Comparison of ENCODE assay signal across 1 cellular context in genomic region chr2:231612199-231613053, GRCh38.
TF ChIP-seq lines count a peak whose summit lies in the region.

No MANE protein-coding gene starts in this region.

TF ChIP-seq in HepG2, 621 proteins besides CTCF, POLR2A, EP300 and RAD21 (continued from another document and continues in another):
- TF ChIP-seq MYC (CRISPR knock-in tag; IDR thresholded peaks at IDR 0.05; ENCODE audit: borderline replicate concordance) = peak; percentile 54; the same call in 1 of the 2 replicates
- peak; percentile 83; the same call in 1 of the 2 replicates for TF ChIP-seq ZNF264 (CRISPR knock-in tag; IDR thresholded peaks at IDR 0.05)
- no peak; the same call in 1 of the 2 replicates for TF ChIP-seq GZF1 (CRISPR knock-in tag; IDR thresholded peaks at IDR 0.05)
- peak; percentile 14; the same call in 1 of the 2 replicates for TF ChIP-seq NRL (CRISPR knock-in tag; IDR thresholded peaks at IDR 0.05; ENCODE audit: borderline replicate concordance)
- peak; percentile 96 for TF ChIP-seq ZBTB34 (CRISPR knock-in tag; IDR thresholded peaks at IDR 0.05)
- TF ChIP-seq ZNF598 (CRISPR knock-in tag; IDR thresholded peaks at IDR 0.05; ENCODE audit: borderline replicate concordance) = peak; percentile 36; the same call in 1 of the 2 replicates
- no peak for TF ChIP-seq ZNF10 (CRISPR knock-in tag; IDR thresholded peaks at IDR 0.05; ENCODE audit: borderline replicate concordance, low read depth)
- no peak for TF ChIP-seq SRSF4 (IDR thresholded peaks at IDR 0.05; ENCODE audit: low read depth, low read length, poor library complexity, severe bottlenecking)
- TF ChIP-seq HOXA3 (CRISPR knock-in tag; IDR thresholded peaks at IDR 0.05) = peak; percentile 16; the same call in 1 of the 2 replicates
- TF ChIP-seq TGIF2 (CRISPR knock-in tag; IDR thresholded peaks at IDR 0.05) = 0 out of 2 replicates have a peak, but pooled peaks have one; percentile 35
- TF ChIP-seq ZNF331 (CRISPR knock-in tag; IDR thresholded peaks at IDR 0.05) = no peak
- TF ChIP-seq ZNF512B (CRISPR knock-in tag; IDR thresholded peaks at IDR 0.05; ENCODE audit: borderline replicate concordance) = no peak
- TF ChIP-seq TSC22D2 (CRISPR knock-in tag; IDR thresholded peaks at IDR 0.05; ENCODE audit: borderline replicate concordance) = no peak
- TF ChIP-seq KAT8 (CRISPR knock-in tag; IDR thresholded peaks at IDR 0.05) = peak; percentile 24; the same call in 1 of the 2 replicates
- TF ChIP-seq LCORL (IDR thresholded peaks at IDR 0.05) = no peak
- peak; percentile 43 for TF ChIP-seq LCORL (CRISPR knock-in tag; IDR thresholded peaks at IDR 0.05)
- no peak for TF ChIP-seq ZNF484 (CRISPR knock-in tag; IDR thresholded peaks at IDR 0.05; ENCODE audit: borderline replicate concordance, low read depth)
- TF ChIP-seq SAP130 (CRISPR knock-in tag; IDR thresholded peaks at IDR 0.05; ENCODE audit: low read depth) = peak; percentile 62
- TF ChIP-seq RXRA (CRISPR knock-in tag; IDR thresholded peaks at IDR 0.05) = 0 out of 2 replicates have a peak, but pooled peaks have one; percentile 41
- peak; percentile 86; the same call in 1 of the 2 replicates for TF ChIP-seq ARID2 (CRISPR knock-in tag; IDR thresholded peaks at IDR 0.05; ENCODE audit: borderline replicate concordance)
- peak; percentile 40 for TF ChIP-seq SKI (IDR thresholded peaks at IDR 0.05; ENCODE audit: partially characterized antibody)
- TF ChIP-seq ZNF777 (CRISPR knock-in tag; IDR thresholded peaks at IDR 0.05) = peak; percentile 55; the same call in 1 of the 2 replicates
- TF ChIP-seq ZMYM4 (CRISPR knock-in tag; IDR thresholded peaks at IDR 0.05) = peak; percentile 49; the same call in 1 of the 2 replicates
- TF ChIP-seq ZNF580 (CRISPR knock-in tag; IDR thresholded peaks at IDR 0.05; ENCODE audit: borderline replicate concordance, low read depth) = 0 out of 2 replicates have a peak, but pooled peaks have one; percentile 69
- 0 out of 2 replicates have a peak, but pooled peaks have one; percentile 46 for TF ChIP-seq ZNF839 (CRISPR knock-in tag; IDR thresholded peaks at IDR 0.05; ENCODE audit: borderline replicate concordance)
- TF ChIP-seq BCL3 (CRISPR knock-in tag; IDR thresholded peaks at IDR 0.05) = 0 out of 2 replicates have a peak, but pooled peaks have one; percentile 13
- TF ChIP-seq ZSCAN30 (CRISPR knock-in tag; IDR thresholded peaks at IDR 0.05) = no peak
- peak; percentile 67; the same call in 1 of the 2 replicates for TF ChIP-seq MAX (IDR thresholded peaks at IDR 0.05)
- no peak for TF ChIP-seq SMYD3 (CRISPR knock-in tag; IDR thresholded peaks at IDR 0.05)
- TF ChIP-seq GABPB1 (CRISPR knock-in tag; IDR thresholded peaks at IDR 0.05) = peak; percentile 46; the same call in 1 of the 2 replicates
- 0 out of 2 replicates have a peak, but pooled peaks have one; percentile 11 for TF ChIP-seq HDAC1 (CRISPR knock-in tag; IDR thresholded peaks at IDR 0.05)
- peak; percentile 56; the same call in 1 of the 2 replicates for TF ChIP-seq NFE2L1 (CRISPR knock-in tag; IDR thresholded peaks at IDR 0.05; ENCODE audit: borderline replicate concordance)
- TF ChIP-seq ARID5B (CRISPR knock-in tag; IDR thresholded peaks at IDR 0.05) = peak; percentile 38; the same call in 1 of the 2 replicates
- peak; percentile 49; the same call in 1 of the 2 replicates for TF ChIP-seq HIVEP1 (CRISPR knock-in tag; IDR thresholded peaks at IDR 0.05)
- TF ChIP-seq ZNF253 (CRISPR knock-in tag; IDR thresholded peaks at IDR 0.05; ENCODE audit: borderline replicate concordance) = no peak
- TF ChIP-seq ZNF550 (CRISPR knock-in tag; IDR thresholded peaks at IDR 0.05; ENCODE audit: borderline replicate concordance) = peak; percentile 85; the same call in 1 of the 2 replicates
- TF ChIP-seq BORCS8-MEF2B (CRISPR knock-in tag; IDR thresholded peaks at IDR 0.05) = peak; percentile 80
- TF ChIP-seq ZNF407 (CRISPR knock-in tag; IDR thresholded peaks at IDR 0.05; ENCODE audit: not compliant biosample characterization) = peak; percentile 73
- no peak for TF ChIP-seq MED13 (CRISPR knock-in tag; IDR thresholded peaks at IDR 0.05)
